Comparison of ENCODE assay signal across 1 cellular context in the genomic region with DNA sequence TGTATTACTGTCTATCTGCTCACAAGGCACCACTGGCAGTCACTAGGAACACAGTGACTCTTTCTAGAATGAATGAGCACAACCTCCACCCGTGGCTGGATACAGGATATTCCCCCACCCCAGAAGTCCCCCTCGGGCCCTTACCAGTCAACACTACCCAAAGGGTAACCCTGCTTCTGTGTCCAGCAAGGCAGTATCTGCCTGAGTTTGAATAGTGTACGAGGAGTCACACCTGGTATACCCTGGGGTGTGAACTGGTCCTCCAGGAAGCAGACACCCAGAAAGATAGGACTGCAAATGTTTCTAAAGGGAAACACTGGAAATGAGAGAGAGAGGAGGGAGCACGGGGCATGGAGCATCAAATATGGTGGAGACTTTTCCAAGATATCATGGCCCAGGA. TPM values are rescaled to one million over a fixed set of nuclear protein-coding genes. Genes with fewer than 3 reads are reported as not detected.
"Had no signal": no experiment of that assay in that cellular context is flagged by ENCODE, and none has a peak within 500 bp of the region (broad histone marks: within the 10 kb centered on the region; RNA-seq: fewer than 3 reads in every experiment).

No MANE protein-coding gene starts in this region.

RNA-seq across cellular contexts. Expression of gene SFTPA2, which starts 56.4 kb away (rescaled TPM):
- total RNA-seq: G401 had no signal
